8 cellular contexts compared by ENCODE assay signal in the genomic region with DNA sequence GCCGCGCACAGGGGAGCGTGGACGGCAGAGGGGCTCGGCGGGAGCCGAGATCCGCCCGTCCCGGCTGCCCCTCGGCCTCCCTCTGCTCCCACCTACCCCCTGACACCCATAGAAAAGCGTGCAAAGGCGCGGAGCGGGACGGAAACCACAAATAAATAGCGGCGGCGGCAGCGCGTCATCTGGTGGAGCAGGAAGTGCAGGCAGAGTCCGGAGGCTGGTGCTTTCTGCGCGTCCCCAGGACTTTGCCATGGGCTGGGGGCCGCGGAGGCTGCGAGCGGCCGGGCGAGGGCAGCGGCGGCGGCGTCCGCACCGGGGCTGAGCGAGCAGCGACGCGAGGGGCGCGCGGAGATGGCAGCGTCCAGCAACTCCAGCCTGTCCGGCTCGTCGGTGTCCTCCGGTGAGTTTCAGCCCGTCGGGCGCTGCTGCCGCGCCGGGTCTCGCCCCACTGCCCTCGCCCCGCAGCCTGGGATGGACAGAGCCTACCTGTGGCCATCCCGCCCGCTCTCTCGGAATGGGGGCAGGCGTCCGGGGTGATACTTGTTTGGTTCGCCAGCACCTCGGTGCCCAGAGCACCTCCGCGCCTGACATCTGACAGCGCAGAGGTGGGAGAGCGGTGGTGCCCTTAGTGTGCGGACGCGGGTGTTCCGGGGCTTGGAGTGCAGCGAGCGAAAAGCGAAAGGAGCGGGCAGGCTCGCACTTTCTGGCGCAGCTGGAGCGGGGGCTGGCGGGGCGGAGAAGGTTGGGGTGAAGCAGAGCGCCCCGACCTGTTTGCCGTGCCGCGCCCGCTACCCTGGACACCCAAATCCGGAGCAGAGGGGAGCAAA. TPM values are rescaled to one million over a fixed set of nuclear protein-coding genes. Genes with fewer than 3 reads are reported as not detected.
DNase-seq lines count a peak whose midpoint lies in the region; ATAC-seq and TF ChIP-seq lines count a peak whose summit lies in the region.

CHN2 (plus strand) TSS at position 182 of the 824 bp plus-strand sequence.

- TF ChIP-seq CTCF in AG04449 (IDR thresholded peaks at IDR 0.05; ENCODE audit: insufficient read depth, low read length, missing control alignments), result no peak

- DNase-seq in AG04449 (ENCODE audit: low read depth, low spot score), result no peak
- peak; percentile 30 for DNase-seq in NCI-H460 (ENCODE audit: extremely low read depth, low read depth)
- DNase-seq in activated T-cell treated with anti-CD3 and anti-CD28 coated beads for 48 hours (ENCODE audit: low read depth), result peak; percentile 30
- peak; percentile 49 for DNase-seq in stimulated activated naive CD8-positive, alpha-beta T cell treated with anti-CD3 and anti-CD28 coated beads, Interleukin-15, Interleukin-2, amounts not matched to agents 100 U/mL and 50 U/mL, for 24 hours

- CTCF ChIA-PET in AG04449 (lab: Yijun Ruan, JAX), result no interaction called here

- H3K4me3 ChIP-seq in AG04449 (ENCODE audit: low read depth, low read length) (peak within 1 kb of the TSS; percentile 47), esophagus (ENCODE audit: low read depth in 1 of 2, low read length in 2 of 2) (peak within 1 kb of the TSS; percentile 64 to 66), mucosa of stomach (ENCODE audit: low read length) (peak within 1 kb of the TSS; percentile 60)

- H3K9ac ChIP-seq in mucosa of stomach (ENCODE audit: low read length), result peak within 1 kb of the TSS; percentile 71

- peak; percentile 43 for ATAC-seq in GM21390 (IDR thresholded peaks at IDR 0.05; ENCODE audit: unreplicated experiment)
- ATAC-seq in stimulated activated naive CD8-positive, alpha-beta T cell treated with anti-CD3 and anti-CD28 coated beads, Interleukin-15, Interleukin-2, amounts not matched to agents 100 U/mL and 50 U/mL, for 24 hours, result peak; percentile 72
- ATAC-seq in HG03097 (IDR thresholded peaks at IDR 0.05; ENCODE audit: low FRiP score, unreplicated experiment), result no peak

- H3K27me3 ChIP-seq in esophagus (ENCODE audit: control insufficient read depth in 1 of 2, insufficient read depth in 2 of 2, low read length in 2 of 2), result no peaks in the 10 kb centered on the region
- peaks cover 11% of the 10 kb centered on the region for H3K27me3 ChIP-seq in mucosa of stomach (ENCODE audit: control insufficient read depth, insufficient read depth, low read length)

- peak within 1 kb of the TSS in 1 of 2 donors; percentile 44 for H3K27ac ChIP-seq in esophagus (ENCODE audit: low read depth in 2 of 2, low read length in 1 of 2)

- H3K36me3 ChIP-seq in esophagus (ENCODE audit: control insufficient read depth in 2 of 2, insufficient read depth in 2 of 2, low read length in 1 of 2), result no peaks in the 10 kb centered on the region
- H3K36me3 ChIP-seq in mucosa of stomach (ENCODE audit: control insufficient read depth, insufficient read depth, low read length), result no peaks in the 10 kb centered on the region

- H3K9me3 ChIP-seq in esophagus (ENCODE audit: control insufficient read depth in 2 of 2, insufficient read depth in 1 of 2, low read depth in 1 of 2, low read length in 1 of 2) (no peaks in the 10 kb centered on the region), mucosa of stomach (ENCODE audit: control insufficient read depth, low read length) (no peaks in the 10 kb centered on the region)

- H3K4me1 ChIP-seq in esophagus (ENCODE audit: control insufficient read depth in 2 of 2, insufficient read depth in 2 of 2, low read length in 1 of 2) (peaks cover 0 to 8% of the 10 kb centered on the region in 2 donors), mucosa of stomach (ENCODE audit: control insufficient read depth, insufficient read depth, low read length) (peaks cover 13% of the 10 kb centered on the region)

- POLR2A ChIA-PET in AG04449 (lab: Yijun Ruan, JAX), result no interaction called here

- WGBS in esophagus, 2 donors, result 1% methylated on average over 70 to 88 of the region's 88 CpGs

RNA-seq across cellular contexts. Expression of gene CHN2, which starts in this region (rescaled TPM):
- 3.3 and 3.6 TPM in 2 replicates for total RNA-seq in NCI-H460 (2014; rRNA removed; shearing (Covaris generic))
- 2.6 and 6.2 TPM in 2 replicates for polyA plus RNA-seq in NCI-H460 (2014; cell fraction: nucleus; rRNA removed)
- polyA plus RNA-seq in esophagus, result 1 to 10 TPM in 1 of 2 donors, under 1 TPM in 1; 0.92 to 1.5 TPM
